Comparison of ENCODE assay signal across 40 cellular contexts in the genomic region with DNA sequence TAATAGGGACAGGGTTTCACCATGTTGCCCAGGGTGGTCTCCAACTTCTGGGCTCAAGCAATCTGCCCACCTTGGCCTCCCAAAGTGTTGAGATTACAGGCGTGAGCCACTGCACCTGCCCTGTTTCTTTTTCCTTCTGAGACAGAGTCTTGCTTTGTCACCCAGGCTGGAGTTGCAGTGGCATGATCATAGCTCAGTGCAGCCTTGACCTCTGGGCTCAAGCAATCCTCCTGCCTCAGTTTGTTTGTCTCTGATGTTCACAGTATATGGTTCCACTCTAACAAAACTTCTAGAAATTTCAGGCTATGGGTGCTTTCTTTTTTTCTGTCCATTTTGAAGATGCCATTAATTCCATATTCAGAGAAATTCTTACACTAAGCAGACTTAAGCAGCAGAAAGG.
"Had no signal": no experiment of that assay in that cellular context is flagged by ENCODE, and none has a peak within 500 bp of the region (broad histone marks: within the 10 kb centered on the region; RNA-seq: fewer than 3 reads in every experiment).

No MANE protein-coding gene starts in this region.

- H3K27ac Mint-ChIP-seq: activated naive CD4-positive, alpha-beta T cell treated with anti-CD3 and anti-CD28 coated beads for 36 hours; activated naive CD4-positive, alpha-beta T cell treated with anti-CD3 and anti-CD28 coated beads, Interleukin-2, amount 10 ng/mL, durations not matched to agents 7 days and 5 days; activated naive CD4-positive, alpha-beta T cell treated with anti-CD3 and anti-CD28 coated beads, Interleukin-2, amount 50 U/mL, for 24 hours; activated naive CD4-positive, alpha-beta T cell treated with anti-CD3 and anti-CD28 coated beads, Interleukin-2, amount 50 U/mL, for 72 hours; activated naive CD8-positive, alpha-beta T cell; activated naive CD8-positive, alpha-beta T cell treated with anti-CD3 and anti-CD28 coated beads for 36 hours; activated naive CD8-positive, alpha-beta T cell treated with anti-CD3 and anti-CD28 coated beads, Interleukin-2, amount 10 ng/mL, durations not matched to agents 7 days and 5 days; activated naive CD8-positive, alpha-beta T cell treated with anti-CD3 and anti-CD28 coated beads, Interleukin-2, amount 50 U/mL, for 24 hours; activated T-cell treated with anti-CD3 and anti-CD28 coated beads, Interleukin-2, amount 50 U/mL, for 24 hours; activated T-cell treated with anti-CD3 and anti-CD28 coated beads, Interleukin-2, amount 50 U/mL, for 72 hours; activated T-helper 1 cell treated with anti-CD3 and anti-CD28 coated beads, Interleukin-12 subunit alpha, Interleukin-12 subunit beta, Interleukin-2, Interleukin-4 antibody, amounts not matched to agents 30 ng/mL and 10 ng/mL and 1 ng/mL, durations not matched to agents 14 hours and 24 hours and 36 hours; activated T-helper 17 cell treated with anti-CD3 and anti-CD28 coated beads, Interleukin-2, amount 50 U/mL, for 72 hours; activated T-helper 2 cell treated with anti-CD3 and anti-CD28 coated beads, Interferon-gamma antibody, Interleukin-2, Interleukin-4, amounts not matched to agents 10 μg/mL and 5 μg/mL and 100 μg/mL, durations not matched to agents 14 hours and 24 hours and 36 hours had no signal

- H3K27me3 Mint-ChIP-seq: activated naive CD4-positive, alpha-beta T cell treated with anti-CD3 and anti-CD28 coated beads, Interleukin-2, amount 10 ng/mL, durations not matched to agents 7 days and 5 days; activated naive CD4-positive, alpha-beta T cell treated with anti-CD3 and anti-CD28 coated beads, Interleukin-2, amount 50 U/mL, for 24 hours; activated naive CD8-positive, alpha-beta T cell; activated naive CD8-positive, alpha-beta T cell treated with anti-CD3 and anti-CD28 coated beads for 36 hours; activated naive CD8-positive, alpha-beta T cell treated with anti-CD3 and anti-CD28 coated beads, Interleukin-2, amount 10 ng/mL, durations not matched to agents 7 days and 5 days; activated naive CD8-positive, alpha-beta T cell treated with anti-CD3 and anti-CD28 coated beads, Interleukin-2, amount 50 U/mL, for 24 hours; activated T-cell treated with anti-CD3 and anti-CD28 coated beads, Interleukin-2, amount 50 U/mL, for 24 hours; activated T-helper 17 cell treated with anti-CD3 and anti-CD28 coated beads, Interleukin-2, amount 50 U/mL, for 72 hours; brain had no signal

- H3K36me3 Mint-ChIP-seq: activated naive CD4-positive, alpha-beta T cell treated with anti-CD3 and anti-CD28 coated beads, Interleukin-2, amount 10 ng/mL, durations not matched to agents 7 days and 5 days; activated naive CD4-positive, alpha-beta T cell treated with anti-CD3 and anti-CD28 coated beads, Interleukin-2, amount 50 U/mL, for 24 hours; activated naive CD4-positive, alpha-beta T cell treated with anti-CD3 and anti-CD28 coated beads, Interleukin-2, amount 50 U/mL, for 72 hours; activated naive CD8-positive, alpha-beta T cell treated with anti-CD3 and anti-CD28 coated beads for 36 hours; activated naive CD8-positive, alpha-beta T cell treated with anti-CD3 and anti-CD28 coated beads, Interleukin-2, amount 10 ng/mL, durations not matched to agents 7 days and 5 days; brain had no signal

- H3K4me1 Mint-ChIP-seq: activated naive CD4-positive, alpha-beta T cell treated with anti-CD3 and anti-CD28 coated beads, Interleukin-2, amount 10 ng/mL, durations not matched to agents 7 days and 5 days; activated naive CD4-positive, alpha-beta T cell treated with anti-CD3 and anti-CD28 coated beads, Interleukin-2, amount 50 U/mL, for 24 hours; activated naive CD8-positive, alpha-beta T cell treated with anti-CD3 and anti-CD28 coated beads for 36 hours; activated naive CD8-positive, alpha-beta T cell treated with anti-CD3 and anti-CD28 coated beads, Interleukin-2, amount 10 ng/mL, durations not matched to agents 7 days and 5 days; activated naive CD8-positive, alpha-beta T cell treated with anti-CD3 and anti-CD28 coated beads, Interleukin-2, amount 50 U/mL, for 24 hours; activated T-helper 17 cell treated with anti-CD3 and anti-CD28 coated beads, Interleukin-2, amount 50 U/mL, for 72 hours; brain had no signal

- ATAC-seq: activated naive CD4-positive, alpha-beta T cell treated with anti-CD3 and anti-CD28 coated beads, Interleukin-2, amount 50 U/mL, for 72 hours; activated naive CD8-positive, alpha-beta T cell treated with anti-CD3 and anti-CD28 coated beads, Interleukin-2, amount 50 U/mL, for 24 hours; activated T-cell treated with anti-CD3 and anti-CD28 coated beads, Interleukin-2, amount 50 U/mL, for 4 hours; activated T-cell treated with anti-CD3 and anti-CD28 coated beads, Interleukin-2, amount 50 U/mL, for 72 hours; activated T-helper 17 cell treated with anti-CD3 and anti-CD28 coated beads, Interleukin-2, amount 50 U/mL, for 72 hours; body of pancreas had no signal

- H3K4me3 ChIP-seq: adrenal gland, ascending aorta, body of pancreas, breast epithelium, cardiac muscle cell had no signal

- H3K36me3 ChIP-seq: adrenal gland, ascending aorta, brain microvascular endothelial cell, breast epithelium, cardiac muscle cell had no signal

- H3K9me3 ChIP-seq: adrenal gland, ascending aorta, body of pancreas, breast epithelium had no signal

- FAIRE-seq: astrocyte, bronchial epithelial cell had no signal

- H3K9me3 Mint-ChIP-seq: activated naive CD4-positive, alpha-beta T cell treated with anti-CD3 and anti-CD28 coated beads for 36 hours; activated naive CD4-positive, alpha-beta T cell treated with anti-CD3 and anti-CD28 coated beads, Interleukin-2, amount 10 ng/mL, durations not matched to agents 7 days and 5 days; activated naive CD4-positive, alpha-beta T cell treated with anti-CD3 and anti-CD28 coated beads, Interleukin-2, amount 50 U/mL, for 24 hours; activated naive CD4-positive, alpha-beta T cell treated with anti-CD3 and anti-CD28 coated beads, Interleukin-2, amount 50 U/mL, for 72 hours; activated naive CD8-positive, alpha-beta T cell treated with anti-CD3 and anti-CD28 coated beads for 36 hours; activated naive CD8-positive, alpha-beta T cell treated with anti-CD3 and anti-CD28 coated beads, Interleukin-2, amount 10 ng/mL, durations not matched to agents 7 days and 5 days; activated naive CD8-positive, alpha-beta T cell treated with anti-CD3 and anti-CD28 coated beads, Interleukin-2, amount 50 U/mL, for 24 hours; activated T-cell treated with anti-CD3 and anti-CD28 coated beads, Interleukin-2, amount 50 U/mL, for 24 hours; activated T-cell treated with anti-CD3 and anti-CD28 coated beads, Interleukin-2, amount 50 U/mL, for 4 hours; activated T-cell treated with anti-CD3 and anti-CD28 coated beads, Interleukin-2, amount 50 U/mL, for 72 hours; activated T-helper 1 cell treated with anti-CD3 and anti-CD28 coated beads, Interleukin-12 subunit alpha, Interleukin-12 subunit beta, Interleukin-2, Interleukin-4 antibody, amounts not matched to agents 30 ng/mL and 10 ng/mL and 1 ng/mL, durations not matched to agents 14 hours and 24 hours and 36 hours; activated T-helper 17 cell treated with anti-CD3 and anti-CD28 coated beads, Interleukin-2, amount 50 U/mL, for 72 hours; activated T-helper 2 cell treated with anti-CD3 and anti-CD28 coated beads, Interferon-gamma antibody, Interleukin-2, Interleukin-4, amounts not matched to agents 10 μg/mL and 5 μg/mL and 100 μg/mL, durations not matched to agents 14 hours and 24 hours and 36 hours; brain had no signal

- H3K4me3 Mint-ChIP-seq: activated naive CD4-positive, alpha-beta T cell treated with anti-CD3 and anti-CD28 coated beads for 36 hours; activated naive CD4-positive, alpha-beta T cell treated with anti-CD3 and anti-CD28 coated beads, Interleukin-2, amount 10 ng/mL, durations not matched to agents 7 days and 5 days; activated naive CD4-positive, alpha-beta T cell treated with anti-CD3 and anti-CD28 coated beads, Interleukin-2, amount 50 U/mL, for 24 hours; activated naive CD8-positive, alpha-beta T cell; activated naive CD8-positive, alpha-beta T cell treated with anti-CD3 and anti-CD28 coated beads for 36 hours; activated naive CD8-positive, alpha-beta T cell treated with anti-CD3 and anti-CD28 coated beads, Interleukin-2, amount 10 ng/mL, durations not matched to agents 7 days and 5 days; activated naive CD8-positive, alpha-beta T cell treated with anti-CD3 and anti-CD28 coated beads, Interleukin-2, amount 50 U/mL, for 24 hours; activated T-cell treated with anti-CD3 and anti-CD28 coated beads, Interleukin-2, amount 50 U/mL, for 24 hours; activated T-cell treated with anti-CD3 and anti-CD28 coated beads, Interleukin-2, amount 50 U/mL, for 4 hours; activated T-cell treated with anti-CD3 and anti-CD28 coated beads, Interleukin-2, amount 50 U/mL, for 72 hours; activated T-helper 1 cell treated with anti-CD3 and anti-CD28 coated beads, Interleukin-12 subunit alpha, Interleukin-12 subunit beta, Interleukin-2, Interleukin-4 antibody, amounts not matched to agents 30 ng/mL and 10 ng/mL and 1 ng/mL, durations not matched to agents 14 hours and 24 hours and 36 hours; activated T-helper 17 cell treated with anti-CD3 and anti-CD28 coated beads, Interleukin-2, amount 50 U/mL, for 72 hours; brain had no signal

- H3K4me1 ChIP-seq: body of pancreas, breast epithelium had no signal

- H3K27ac ChIP-seq: adrenal gland, body of pancreas, brain microvascular endothelial cell, breast epithelium, cardiac muscle cell had no signal

- DNase-seq: activated effector memory CD4-positive, alpha-beta T cell treated with anti-CD3 and anti-CD28 coated beads, Interleukin-2, amount 50 U/mL, for 16 hours; activated effector memory CD4-positive, alpha-beta T cell treated with Interleukin-2 at 50 U/mL for 16 hours; activated gamma-delta T cell; activated gamma-delta T cell treated with Interleukin-2 at 50 U/mL for 16 hours; activated naive CD4-positive, alpha-beta T cell; activated naive CD4-positive, alpha-beta T cell treated with anti-CD3 and anti-CD28 coated beads for 36 hours; activated naive CD4-positive, alpha-beta T cell treated with anti-CD3 and anti-CD28 coated beads, Interleukin-2, amount 10 ng/mL, durations not matched to agents 7 days and 5 days; activated naive CD4-positive, alpha-beta T cell treated with anti-CD3 and anti-CD28 coated beads, Interleukin-2, amount 50 U/mL, for 16 hours; activated naive CD4-positive, alpha-beta T cell treated with Interleukin-2 at 50 U/mL for 16 hours; activated naive CD8-positive, alpha-beta T cell treated with anti-CD3 and anti-CD28 coated beads for 36 hours; activated naive CD8-positive, alpha-beta T cell treated with anti-CD3 and anti-CD28 coated beads, Interleukin-2, amount 10 ng/mL, durations not matched to agents 7 days and 5 days; activated naive CD8-positive, alpha-beta T cell treated with anti-CD3 and anti-CD28 coated beads, Interleukin-2, amount 50 U/mL, for 24 hours; activated T-cell treated with anti-CD3 and anti-CD28 coated beads for 4 hours; activated T-cell treated with anti-CD3 and anti-CD28 coated beads, Interleukin-2, amount 50 U/mL, for 1 hour; activated T-cell treated with anti-CD3 and anti-CD28 coated beads, Interleukin-2, amount 50 U/mL, for 24 hours; activated T-cell treated with anti-CD3 and anti-CD28 coated beads, Interleukin-2, amount 50 U/mL, for 4 hours; activated T-cell treated with anti-CD3 and anti-CD28 coated beads, Interleukin-2, amount 50 U/mL, for 48 hours; activated T-cell treated with anti-CD3 and anti-CD28 coated beads, Interleukin-2, amount 50 U/mL, for 72 hours; adrenal gland; amniotic stem cell; amygdala; anterior cingulate cortex; aorta; body of pancreas; brain microvascular endothelial cell; caudate nucleus; central memory CD4-positive, alpha-beta T cell; cerebellar nuclear complex had no signal

- H3K27me3 ChIP-seq: adrenal gland, ascending aorta, body of pancreas, brain microvascular endothelial cell, breast epithelium, cardiac muscle cell had no signal
